1 cellular context compared by ENCODE assay signal in the genomic region with DNA sequence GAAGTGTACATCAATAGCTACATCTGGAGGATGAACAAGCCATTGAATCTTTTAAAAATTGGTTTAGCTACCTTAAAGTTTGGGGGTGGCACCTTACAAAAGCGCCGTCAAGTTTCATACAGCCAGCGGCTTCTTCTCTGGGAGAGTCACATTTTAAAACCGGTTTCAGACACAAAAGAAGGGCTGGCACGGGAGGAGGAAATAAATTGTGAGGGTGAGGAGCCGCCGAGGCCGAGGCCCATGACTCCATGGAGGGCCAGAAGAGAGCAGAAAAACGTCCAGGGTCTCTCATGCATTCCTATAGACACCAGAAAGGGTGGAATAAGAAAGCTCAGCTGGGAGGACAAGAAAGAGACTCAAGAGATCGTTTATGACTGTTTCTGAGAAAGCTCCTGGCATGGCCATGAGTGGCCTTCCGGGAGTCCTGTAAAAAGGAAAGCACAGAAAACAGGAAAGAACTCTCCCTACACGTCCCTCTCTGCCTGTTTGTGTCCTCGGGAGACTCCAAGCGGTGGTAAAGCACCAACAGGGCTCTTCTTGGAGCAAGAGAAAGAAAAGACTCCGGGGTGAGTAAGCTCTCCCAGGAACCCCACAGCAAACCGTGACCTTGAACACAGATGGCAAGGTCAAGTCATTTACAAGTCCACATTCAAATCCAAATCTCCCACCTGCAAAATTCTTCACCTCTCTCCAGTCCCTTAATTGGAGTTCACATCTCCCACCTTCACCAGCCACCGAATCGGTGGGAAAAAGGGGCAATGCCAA.
TF ChIP-seq lines count a peak whose summit lies in the region.

No MANE protein-coding gene starts in this region.

TF ChIP-seq in HepG2, 621 proteins besides CTCF, POLR2A, EP300 and RAD21 (continued from another document):
- TF ChIP-seq, protein P1, sequence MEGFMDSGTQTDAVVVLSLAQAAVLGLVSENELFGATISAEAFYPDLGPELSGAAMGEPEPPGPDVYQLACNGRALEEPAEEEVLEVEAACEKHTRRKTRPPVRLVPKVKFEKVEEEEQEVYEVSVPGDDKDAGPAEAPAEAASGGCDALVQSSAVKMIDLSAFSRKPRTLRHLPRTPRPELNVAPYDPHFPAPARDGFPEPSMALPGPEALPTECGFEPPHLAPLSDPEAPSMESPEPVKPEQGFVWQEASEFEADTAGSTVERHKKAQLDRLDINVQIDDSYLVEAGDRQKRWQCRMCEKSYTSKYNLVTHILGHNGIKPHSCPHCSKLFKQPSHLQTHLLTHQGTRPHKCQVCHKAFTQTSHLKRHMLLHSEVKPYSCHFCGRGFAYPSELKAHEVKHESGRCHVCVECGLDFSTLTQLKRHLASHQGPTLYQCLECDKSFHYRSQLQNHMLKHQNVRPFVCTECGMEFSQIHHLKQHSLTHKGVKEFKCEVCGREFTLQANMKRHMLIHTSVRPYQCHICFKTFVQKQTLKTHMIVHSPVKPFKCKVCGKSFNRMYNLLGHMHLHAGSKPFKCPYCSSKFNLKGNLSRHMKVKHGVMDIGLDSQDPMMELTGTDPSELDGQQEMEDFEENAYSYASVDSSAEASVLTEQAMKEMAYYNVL (CRISPR knock-in tag; IDR thresholded peaks at IDR 0.05; ENCODE audit: borderline replicate concordance) = peak; percentile 25; the same call in 1 of the 2 replicates
- TF ChIP-seq MED1 (CRISPR knock-in tag; IDR thresholded peaks at IDR 0.05) (peak; percentile 40), FOSL2 (CRISPR knock-in tag; IDR thresholded peaks at IDR 0.05) (peak; percentile 40; the same call in 1 of the 2 replicates), ZEB1 (IDR thresholded peaks at IDR 0.05; ENCODE audit: insufficient replicate concordance, low read depth) (no peak), KDM5A (IDR thresholded peaks at IDR 0.05; ENCODE audit: borderline replicate concordance, low read length) (peak; percentile 42; the same call in 1 of the 2 replicates), THAP11 (CRISPR knock-in tag; IDR thresholded peaks at IDR 0.05) (peak; percentile 26; the same call in 1 of the 2 replicates), ELF1 (CRISPR knock-in tag; IDR thresholded peaks at IDR 0.05) (no peak), POLR2G (IDR thresholded peaks at IDR 0.05; ENCODE audit: low read depth, low read length) (peak; percentile 45; the same call in 1 of the 2 replicates), ZNF263 (CRISPR knock-in tag; IDR thresholded peaks at IDR 0.05) (no peak), KDM3A (CRISPR knock-in tag; IDR thresholded peaks at IDR 0.05; ENCODE audit: low read depth) (0 out of 2 replicates have a peak, but pooled peaks have one; percentile 7), SAP130 (CRISPR knock-in tag; IDR thresholded peaks at IDR 0.05; ENCODE audit: low read depth) (peak; percentile 58; the same call in 1 of the 2 replicates), SOX6 (IDR thresholded peaks at IDR 0.05) (no peak), SOX6 (CRISPR knock-in tag; IDR thresholded peaks at IDR 0.05) (peak; percentile 46), ZNF784 (CRISPR knock-in tag; IDR thresholded peaks at IDR 0.05; ENCODE audit: borderline replicate concordance) (0 out of 2 replicates have a peak, but pooled peaks have one; percentile 9), SNAPC2 (CRISPR knock-in tag; IDR thresholded peaks at IDR 0.05) (0 out of 2 replicates have a peak, but pooled peaks have one; percentile 46), SIN3A (IDR thresholded peaks at IDR 0.05; ENCODE audit: borderline replicate concordance, low read depth, low read length) (0 out of 2 replicates have a peak, but pooled peaks have one; percentile 63), KAT2B (IDR thresholded peaks at IDR 0.05; ENCODE audit: borderline replicate concordance, low read depth, low read length) (no peak), KIAA2018 (CRISPR knock-in tag; IDR thresholded peaks at IDR 0.05; ENCODE audit: borderline replicate concordance) (no peak), CAMTA2 (CRISPR knock-in tag; IDR thresholded peaks at IDR 0.05; ENCODE audit: borderline replicate concordance) (no peak), RFX5 (IDR thresholded peaks at IDR 0.05; ENCODE audit: low read depth, low read length) (no peak), FOXP1 (IDR thresholded peaks at IDR 0.05) (no peak), FOXP1 (CRISPR knock-in tag; IDR thresholded peaks at IDR 0.05) (no peak), TARDBP (CRISPR knock-in tag; IDR thresholded peaks at IDR 0.05) (0 out of 2 replicates have a peak, but pooled peaks have one; percentile 16), XRCC5 (optimal IDR thresholded peaks at IDR 0.05; ENCODE audit: low read length) (peak; percentile 23), CREM (IDR thresholded peaks at IDR 0.05) (0 out of 2 replicates have a peak, but pooled peaks have one; percentile 13), CREM (CRISPR knock-in tag; IDR thresholded peaks at IDR 0.05) (no peak), HOXA3 (CRISPR knock-in tag; IDR thresholded peaks at IDR 0.05) (no peak; the same call in 1 of the 2 replicates), ARNT2 (CRISPR knock-in tag; IDR thresholded peaks at IDR 0.05; ENCODE audit: low read depth) (no peak), ZNF234 (CRISPR knock-in tag; conservative IDR thresholded peaks at IDR 0.05) (0 out of 2 replicates have a peak, but pooled peaks have one; percentile 33), HOXA5 (CRISPR knock-in tag; IDR thresholded peaks at IDR 0.05) (no peak)
TF ChIP-seq in HepG2: peak in this region for 47.
